ENCODE assay signal across 7 cellular contexts in the genomic region with DNA sequence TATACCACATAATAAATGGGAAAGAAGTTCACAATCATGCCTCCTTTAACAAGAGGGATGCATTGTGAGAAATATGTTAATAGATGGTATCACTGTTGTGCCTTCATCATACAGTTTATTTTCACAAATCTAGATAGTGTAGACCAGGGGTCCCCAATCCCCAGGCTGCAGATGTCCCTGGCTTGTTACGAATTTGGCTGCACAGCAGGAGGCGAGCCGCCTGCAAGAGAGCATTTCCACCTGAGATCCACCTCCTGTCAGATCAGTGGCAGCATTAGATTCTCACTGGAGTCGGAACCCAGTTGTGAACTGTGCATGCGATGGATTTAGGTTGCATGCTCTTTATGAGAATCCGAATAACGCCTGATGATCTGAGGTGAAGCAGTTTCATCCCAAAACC.
"Had no signal": no experiment of that assay in that cellular context is flagged by ENCODE, and none has a peak within 500 bp of the region (broad histone marks: within the 10 kb centered on the region; RNA-seq: fewer than 3 reads in every experiment).

No MANE protein-coding gene starts in this region.

- H3K4me3 Mint-ChIP-seq: HFFc6, IgD-negative memory B cell had no signal

- H3K4me1 ChIP-seq: HAP-1 had no signal

- H2AFZ ChIP-seq: GM23248 had no signal

- H3K27ac Mint-ChIP-seq: HFFc6, IgD-negative memory B cell had no signal

- H3K4me3 ChIP-seq: GM23248, HAP-1 had no signal

- H3K9ac ChIP-seq: GM23248 had no signal

- H3K27me3 Mint-ChIP-seq: IgD-negative memory B cell had no signal

- ATAC-seq: HCT116, HepG2 had no signal

- H3K27ac ChIP-seq: GM23248, HL-60 had no signal

- DNase-seq: GM23248, HFFc6 had no signal

- H3K36me3 Mint-ChIP-seq: IgD-negative memory B cell had no signal

- H3K36me3 ChIP-seq: HAP-1 had no signal
